In the genomic region with DNA sequence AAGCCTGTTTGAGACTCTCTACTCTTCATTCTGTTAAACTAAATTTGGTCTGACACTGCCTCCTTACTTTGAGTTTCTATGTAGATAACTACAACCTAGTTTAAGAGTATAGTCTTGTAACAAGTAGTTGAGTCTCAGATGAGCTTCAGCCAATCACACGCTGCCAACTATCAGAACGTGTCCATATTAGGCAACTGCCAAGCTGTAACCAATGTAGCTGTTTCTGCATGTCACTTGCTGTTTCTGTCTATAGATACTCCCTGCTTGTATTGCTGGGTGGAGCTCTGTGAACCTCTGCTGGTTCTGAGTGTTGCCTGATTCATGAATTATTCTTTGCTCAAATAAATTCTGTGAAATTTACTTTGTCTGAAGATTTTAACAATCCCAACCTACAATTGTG, we compare ENCODE assay signal across 37 cellular contexts.
A peak's percentile ranks its signal among the peaks of the same experiment; 100 is the strongest.
DNase-seq lines count a peak whose midpoint lies in the region; ATAC-seq, FAIRE-seq and TF ChIP-seq lines count a peak whose summit lies in the region.
"Had no signal": no experiment of that assay in that cellular context is flagged by ENCODE, and none has a peak within 500 bp of the region (broad histone marks: within the 10 kb centered on the region; RNA-seq: fewer than 3 reads in every experiment).

No MANE protein-coding gene starts in this region.

- H3K27ac ChIP-seq in breast epithelium, result no peak overlapping the region
- no peak overlapping the region for H3K27ac ChIP-seq in SJCRH30
- H3K27ac ChIP-seq: left lung, testis had no signal

- no peaks in the 10 kb centered on the region for H3K27me3 Mint-ChIP-seq in MCF 10A (ENCODE audit: insufficient read depth, unreplicated experiment)
- H3K27me3 Mint-ChIP-seq in stimulated activated naive B cell treated with anti-CD40 and anti-IgM and Interleukin-4, amounts not matched to agents 10 μg/mL and 1 μg/mL and 100 μg/mL, for 72 hours, result peaks cover 0 to 4% of the 10 kb centered on the region in 2 donors

- POLR2A ChIA-PET in MCF 10A (lab: Yijun Ruan, JAX), result interaction anchor here (0.6 kb wide), 1 partner anchor 806 kb away, joined by 3 read pairs; no protein-coding TSS in a partner anchor

- H3K4me3 Mint-ChIP-seq in MCF 10A (ENCODE audit: unreplicated experiment), result no peak overlapping the region
- no peak overlapping the region for H3K4me3 Mint-ChIP-seq in stimulated activated naive B cell treated with anti-CD40 and anti-IgM and Interleukin-4, amounts not matched to agents 10 μg/mL and 1 μg/mL and 100 μg/mL, for 72 hours
- H3K4me3 Mint-ChIP-seq: activated B cell treated with CpG ODN at 0.5 μM for 24 hours; activated CD4-positive, alpha-beta T cell treated with anti-CD3 and anti-CD28 coated beads, Interleukin-2, amount 10 ng/mL, durations not matched to agents 7 days and 5 days; activated naive CD8-positive, alpha-beta T cell treated with anti-CD3 and anti-CD28 coated beads for 36 hours; CD14-positive monocyte; neural crest cell had no signal

- CTCF ChIA-PET in MCF 10A (lab: Yijun Ruan, JAX), result interaction anchor here (0.5 kb wide), 1 partner anchor 688 kb away, joined by 4 read pairs; no protein-coding TSS in a partner anchor

- DNase-seq in MCF 10A (ENCODE audit: unreplicated experiment) (peak; percentile 11), breast epithelium (ENCODE audit: low spot score in 2 of 2) (no peak), NB4 (ENCODE audit: low read depth) (peak; percentile 16), bronchial epithelial cell (ENCODE audit: low read depth) (peak; percentile 11), GOT3 (lab: John Stamatoyannopoulos, UW) (no peak), NCI-H510A (lab: John Stamatoyannopoulos, UW) (no peak), SJCRH30 (no peak)
- DNase-seq in stimulated activated naive B cell treated with anti-CD40 and anti-IgM and Interleukin-4, amounts not matched to agents 10 μg/mL and 1 μg/mL and 100 μg/mL, for 72 hours, result no peak
- DNase-seq: activated B cell treated with CpG ODN at 0.5 μM for 24 hours; activated CD4-positive, alpha-beta T cell treated with anti-CD3 and anti-CD28 coated beads, Interleukin-2, amount 10 ng/mL, durations not matched to agents 7 days and 5 days; activated gamma-delta T cell; activated naive CD8-positive, alpha-beta T cell treated with anti-CD3 and anti-CD28 coated beads for 36 hours; activated T-cell treated with anti-CD3 and anti-CD28 coated beads, Interleukin-2, amount 50 U/mL, for 1 hour; anterior cingulate cortex; Caco-2; DMS79 treated with DMSO at 0.1 percent for 48 hours; effector memory CD4-positive, alpha-beta T cell; IMR-90; left lung; mesenchymal stem cell; NCI-H1417; NCI-H2029; NCI-H526 treated with DMSO at 0.1 percent for 48 hours; posterior cingulate gyrus; right cardiac atrium; SHP77; stimulated activated naive CD8-positive, alpha-beta T cell treated with anti-CD3 and anti-CD28 coated beads, Interleukin-15, Interleukin-2, amounts not matched to agents 100 U/mL and 50 U/mL, for 24 hours; SW 1271; T1000; testis had no signal

- TF ChIP-seq CTCF in MCF 10A (IDR thresholded peaks at IDR 0.05; ENCODE audit: unreplicated experiment) (no peak), breast epithelium (IDR thresholded peaks at IDR 0.05) (no peak), NB4 (IDR thresholded peaks at IDR 0.05; ENCODE audit: low read depth, low read length) (no peak), bronchial epithelial cell (IDR thresholded peaks at IDR 0.05; ENCODE audit: insufficient read depth, low read length, severe bottlenecking) (no peak)

- no peak overlapping the region for H3K27ac Mint-ChIP-seq in MCF 10A (ENCODE audit: low read depth, unreplicated experiment)
- H3K27ac Mint-ChIP-seq in stimulated activated naive B cell treated with anti-CD40 and anti-IgM and Interleukin-4, amounts not matched to agents 10 μg/mL and 1 μg/mL and 100 μg/mL, for 72 hours, result no peak overlapping the region
- H3K27ac Mint-ChIP-seq: activated B cell treated with CpG ODN at 0.5 μM for 24 hours; activated CD4-positive, alpha-beta T cell treated with anti-CD3 and anti-CD28 coated beads, Interleukin-2, amount 10 ng/mL, durations not matched to agents 7 days and 5 days; activated naive CD8-positive, alpha-beta T cell treated with anti-CD3 and anti-CD28 coated beads for 36 hours; CD14-positive monocyte had no signal

- no peaks in the 10 kb centered on the region for H3K27me3 ChIP-seq in breast epithelium
- H3K27me3 ChIP-seq in bronchial epithelial cell (ENCODE audit: control insufficient read depth, insufficient read depth, low read length), result no peaks in the 10 kb centered on the region
- no peaks in the 10 kb centered on the region for H3K27me3 ChIP-seq in SJCRH30
- H3K27me3 ChIP-seq: left lung, testis had no signal

- H3K36me3 ChIP-seq in breast epithelium (no peaks in the 10 kb centered on the region), bronchial epithelial cell (ENCODE audit: control insufficient read depth, insufficient read depth, low read length) (no peaks in the 10 kb centered on the region), SJCRH30 (no peaks in the 10 kb centered on the region)
- H3K36me3 ChIP-seq: left lung had no signal

- no peaks in the 10 kb centered on the region for H3K4me1 ChIP-seq in breast epithelium
- H3K4me1 ChIP-seq in SJCRH30, result no peaks in the 10 kb centered on the region
- H3K4me1 ChIP-seq: Caco-2, left lung, testis had no signal

- H3K4me3 ChIP-seq in breast epithelium, result no peak overlapping the region
- no peak overlapping the region for H3K4me3 ChIP-seq in NB4 (ENCODE audit: low read depth, low read length)
- no peak overlapping the region for H3K4me3 ChIP-seq in bronchial epithelial cell (ENCODE audit: low read depth, low read length)
- no peak overlapping the region for H3K4me3 ChIP-seq in SJCRH30
- H3K4me3 ChIP-seq: left lung, smooth muscle cell, testis had no signal

- TF ChIP-seq POLR2A in breast epithelium (IDR thresholded peaks at IDR 0.05) (no peak), NB4 (IDR thresholded peaks at IDR 0.05; ENCODE audit: extremely low read depth, insufficient read length) (no peak)

- intact Hi-C loops in MCF 10A (cut with micrococcal nuclease), result no loop called here
- intact Hi-C loops in breast epithelium (cut with DNase I; ENCODE audit: low total_unique reads), result no loop called here

- BruUV-seq in MCF 10A (replicated peaks; lab: Mats Ljungman, UMichigan), result no TSS peak

- H3K9me3 ChIP-seq in breast epithelium (no peaks in the 10 kb centered on the region), SJCRH30 (replicated peaks) (no peaks in the 10 kb centered on the region)
- H3K9me3 ChIP-seq: Caco-2, left lung, testis had no signal

- H3K36me3 Mint-ChIP-seq in MCF 10A (ENCODE audit: insufficient read depth, unreplicated experiment), result no peaks in the 10 kb centered on the region
- H3K36me3 Mint-ChIP-seq in stimulated activated naive B cell treated with anti-CD40 and anti-IgM and Interleukin-4, amounts not matched to agents 10 μg/mL and 1 μg/mL and 100 μg/mL, for 72 hours, result no peaks in the 10 kb centered on the region
- H3K36me3 Mint-ChIP-seq: activated naive CD8-positive, alpha-beta T cell treated with anti-CD3 and anti-CD28 coated beads for 36 hours; CD14-positive monocyte had no signal

- ATAC-seq in stimulated activated naive B cell treated with anti-CD40 and anti-IgM and Interleukin-4, amounts not matched to agents 10 μg/mL and 1 μg/mL and 100 μg/mL, for 72 hours (replicated peaks), result no peak
- ATAC-seq: left lung; Panc1; right cardiac atrium; stimulated activated naive CD8-positive, alpha-beta T cell treated with anti-CD3 and anti-CD28 coated beads, Interleukin-15, Interleukin-2, amounts not matched to agents 100 U/mL and 50 U/mL, for 24 hours had no signal

- FAIRE-seq in bronchial epithelial cell (lab: Jason Lieb, UNC), result no peak
- FAIRE-seq: A204.1, H54, urothelium cell line had no signal

- H3K4me1 Mint-ChIP-seq in MCF 10A (ENCODE audit: insufficient read depth, unreplicated experiment), result no peaks in the 10 kb centered on the region
- H3K4me1 Mint-ChIP-seq in stimulated activated naive B cell treated with anti-CD40 and anti-IgM and Interleukin-4, amounts not matched to agents 10 μg/mL and 1 μg/mL and 100 μg/mL, for 72 hours, result peaks cover 2 to 17% of the 10 kb centered on the region in 2 donors
- H3K4me1 Mint-ChIP-seq: activated CD4-positive, alpha-beta T cell treated with anti-CD3 and anti-CD28 coated beads, Interleukin-2, amount 10 ng/mL, durations not matched to agents 7 days and 5 days; activated naive CD8-positive, alpha-beta T cell treated with anti-CD3 and anti-CD28 coated beads for 36 hours; CD14-positive monocyte; neural crest cell had no signal

- H3K9me3 Mint-ChIP-seq in MCF 10A (ENCODE audit: unreplicated experiment), result no peaks in the 10 kb centered on the region
- no peaks in the 10 kb centered on the region for H3K9me3 Mint-ChIP-seq in stimulated activated naive B cell treated with anti-CD40 and anti-IgM and Interleukin-4, amounts not matched to agents 10 μg/mL and 1 μg/mL and 100 μg/mL, for 72 hours
- H3K9me3 Mint-ChIP-seq: activated B cell treated with CpG ODN at 0.5 μM for 24 hours; activated CD4-positive, alpha-beta T cell treated with anti-CD3 and anti-CD28 coated beads, Interleukin-2, amount 10 ng/mL, durations not matched to agents 7 days and 5 days; activated naive CD8-positive, alpha-beta T cell treated with anti-CD3 and anti-CD28 coated beads for 36 hours; neural crest cell had no signal

Comparison
In these comparisons a context has a peak if more than half of its experiments do, and no peak if none do; other contexts are left out.
1. DNase-seq: peak in MCF 10A (single experiment), NB4 (single experiment) and bronchial epithelial cell (single experiment); none in breast epithelium (0 of 2), GOT3 (single experiment), stimulated activated naive B cell treated with anti-CD40 and anti-IgM and Interleukin-4, amounts not matched to agents 10 μg/mL and 1 μg/mL and 100 μg/mL, for 72 hours (single experiment), NCI-H510A (single experiment) and SJCRH30 (0 of 2).